6 cellular contexts compared by ENCODE assay signal in genomic region chr16:30533748-30534367, GRCh38. TPM values are rescaled to one million over a fixed set of nuclear protein-coding genes. Genes with fewer than 3 reads are reported as not detected.
DNase-seq lines count a peak whose midpoint lies in the region; ATAC-seq, FAIRE-seq and TF ChIP-seq lines count a peak whose summit lies in the region.

No MANE protein-coding gene starts in this region.

- peak overlapping the region; percentile 91 to 95 (median 95) for H3K27ac ChIP-seq in pancreas

- no peaks in the 10 kb centered on the region for H3K9me3 ChIP-seq in pancreas

- no peaks in the 10 kb centered on the region for H3K27me3 ChIP-seq in pancreas

- peak overlapping the region; percentile 53 to 79 (median 69) for H3K4me3 ChIP-seq in pancreas

- no peak overlapping the region for H3K27ac Mint-ChIP-seq in chondrocyte (ENCODE audit: unreplicated experiment)

- FAIRE-seq in GM12892 (lab: Jason Lieb, UNC) (peak; percentile 60), pancreas (lab: Jason Lieb, UNC) (no peak), frontal cortex (lab: Jason Lieb, UNC) (no peak)

- ATAC-seq in HG03432 (IDR thresholded peaks at IDR 0.05; ENCODE audit: unreplicated experiment) (peak; percentile 20), pancreas (peak; percentile 0 to 12 (median 5))

- peaks cover 7 to 9% (median 8%) of the 10 kb centered on the region in 3 donors for H3K4me1 ChIP-seq in pancreas

- intact Hi-C loops in pancreas (cut with DNase I) = no loop called here

- TF ChIP-seq POLR2A in GM12892 (IDR thresholded peaks at IDR 0.05; ENCODE audit: low read depth, low read length) = no peak

- no peak for TF ChIP-seq CTCF in chondrocyte (IDR thresholded peaks at IDR 0.05)
- no peak for TF ChIP-seq CTCF in pancreas (IDR thresholded peaks at IDR 0.05)

- no peak for DNase-seq in GM12892 (ENCODE audit: insufficient read length)
- no peak for DNase-seq in chondrocyte (ENCODE audit: low spot score)
- no peak for DNase-seq in pancreas
- DNase-seq in frontal cortex (ENCODE audit: low spot score in 2 of 2) = no peak
- no peak for DNase-seq in NCI-H2196 treated with DMSO at 0.1 percent for 48 hours (lab: John Stamatoyannopoulos, UW; ENCODE audit: unreplicated experiment)

- 6 to 9% methylated on average over 26 to 29 of the region's 29 CpGs for WGBS in pancreas, 2 donors

- no peaks in the 10 kb centered on the region for H3K27me3 Mint-ChIP-seq in chondrocyte (ENCODE audit: low read depth)

- H3K9me3 Mint-ChIP-seq in chondrocyte (ENCODE audit: low read depth) = no peaks in the 10 kb centered on the region

- H3K36me3 ChIP-seq in pancreas = peaks cover 0 to 7% (median 0%) of the 10 kb centered on the region in 3 donors

- peaks cover 17% of the 10 kb centered on the region for H3K4me1 Mint-ChIP-seq in chondrocyte (ENCODE audit: low read depth)

- peak overlapping the region; percentile 88 for H3K4me3 Mint-ChIP-seq in chondrocyte (ENCODE audit: unreplicated experiment)

- H3K36me3 Mint-ChIP-seq in chondrocyte (ENCODE audit: low read depth) = no peaks in the 10 kb centered on the region

RNA-seq across cellular contexts. Expression of gene ZNF747, which starts 0.8 kb away (rescaled TPM):
- polyA plus RNA-seq in GM12892 (2012; ENCODE audit: missing spikeins) = 4.3 TPM
- total RNA-seq in chondrocyte (3.5 to 6.7 TPM (median 6.7 TPM) in 3 replicates), pancreas (1 to 10 TPM; 2.7 to 6.0 (median 4.5) TPM), frontal cortex (15.1 TPM)
- 1 to 10 TPM; 5.5 to 6.9 TPM for polyA plus RNA-seq in pancreas

RNA-seq across cellular contexts. Expression of gene ZNF768, which starts 7.5 kb away (rescaled TPM):
- 10.6 TPM for polyA plus RNA-seq in GM12892 (2012; ENCODE audit: missing spikeins)
- total RNA-seq in chondrocyte (27.6 to 30.0 TPM (median 28.6 TPM) in 3 replicates), pancreas (10 to 100 TPM; 11.7 to 21.3 (median 13.5) TPM), frontal cortex (25.7 TPM)
- 10 to 100 TPM; 26.7 to 31.4 TPM for polyA plus RNA-seq in pancreas

RNA-seq across cellular contexts. Expression of gene ZNF764, which starts 24.3 kb away (rescaled TPM):
- polyA plus RNA-seq in GM12892 (2012; ENCODE audit: missing spikeins) = 3.1 TPM
- total RNA-seq in chondrocyte (8.3 to 11.1 TPM (median 8.6 TPM) in 3 replicates), pancreas (1 to 10 TPM; 3.1 to 5.6 (median 4.0) TPM), frontal cortex (6.1 TPM)
- 1 to 10 TPM; 4.8 to 5.4 TPM for polyA plus RNA-seq in pancreas

RNA-seq across cellular contexts. Expression of gene ZNF688, which starts 37.7 kb away (rescaled TPM):
- polyA plus RNA-seq in GM12892 (2012; ENCODE audit: missing spikeins) = 4.9 TPM
- 11.7 to 15.0 TPM (median 13.7 TPM) in 3 replicates for total RNA-seq in chondrocyte
- total RNA-seq in pancreas = 10 to 100 TPM in 2 of 6 donors, 1 to 10 TPM in 4; 7.6 to 11.3 (median 9.6) TPM
- 10 to 100 TPM; 24.3 to 26.4 TPM for polyA plus RNA-seq in pancreas
- 7.3 TPM for total RNA-seq in frontal cortex

RNA-seq across cellular contexts. Expression of gene ZNF785, which starts 51.6 kb away (rescaled TPM):
- polyA plus RNA-seq in GM12892 (2012; ENCODE audit: missing spikeins) = 5.9 TPM
- total RNA-seq in chondrocyte (17.0 to 20.2 TPM (median 17.7 TPM) in 3 replicates), pancreas (10 to 100 TPM in 1 of 6 donors, 1 to 10 TPM in 5; 7.1 to 12.1 (median 8.1) TPM), frontal cortex (18.3 TPM)
- polyA plus RNA-seq in pancreas = 1 to 10 TPM; 6.3 to 8.4 TPM
